Comparison of ENCODE assay signal across 1 cellular context in genomic region chr13:40622246-40622645, GRCh38.
TF ChIP-seq lines count a peak whose summit lies in the region.

No MANE protein-coding gene starts in this region.

TF ChIP-seq in HEK293, 187 proteins besides CTCF, POLR2A, EP300 and RAD21:
- TF ChIP-seq GLI4 (tag by site-specific recombination; IDR thresholded peaks at IDR 0.05) (no peak), GLIS1 (tag by site-specific recombination; IDR thresholded peaks at IDR 0.05) (peak; percentile 70)
